In genomic region chr12:112750971-112751370, GRCh38 we compare ENCODE assay signal across 2 cellular contexts.
TF ChIP-seq lines count a peak whose summit lies in the region.

No MANE protein-coding gene starts in this region.

TF ChIP-seq in IMR-90, 13 proteins besides CTCF, POLR2A, EP300 and RAD21:
- TF ChIP-seq SMC3 (IDR thresholded peaks at IDR 0.05; ENCODE audit: low read depth, low read length) = no peak
- no peak for TF ChIP-seq RCOR1 (IDR thresholded peaks at IDR 0.05; ENCODE audit: insufficient replicate concordance, low read length)
- no peak for TF ChIP-seq NFE2L2 (IDR thresholded peaks at IDR 0.05; ENCODE audit: low read depth, low read length)
- TF ChIP-seq BHLHE40 (IDR thresholded peaks at IDR 0.05; ENCODE audit: low read depth, low read length) = no peak
- TF ChIP-seq MXI1 (IDR thresholded peaks at IDR 0.05; ENCODE audit: borderline replicate concordance, low read depth, low read length) = no peak
- no peak for TF ChIP-seq FOS (IDR thresholded peaks at IDR 0.05; ENCODE audit: low read depth, low read length)
- no peak for TF ChIP-seq CEBPB (IDR thresholded peaks at IDR 0.05; ENCODE audit: low read depth, low read length)
- no peak for TF ChIP-seq RFX5 (IDR thresholded peaks at IDR 0.05; ENCODE audit: low read depth, low read length)
- no peak for TF ChIP-seq USF2 (IDR thresholded peaks at IDR 0.05; ENCODE audit: low read depth, low read length)
- no peak for TF ChIP-seq ELK1 (IDR thresholded peaks at IDR 0.05; ENCODE audit: borderline replicate concordance, low read depth, low read length)
- no peak for TF ChIP-seq MAFK (IDR thresholded peaks at IDR 0.05; ENCODE audit: low read depth, low read length)
- no peak for TF ChIP-seq MAZ (IDR thresholded peaks at IDR 0.05; ENCODE audit: borderline replicate concordance, low read depth, low read length)
- no peak for TF ChIP-seq CHD1 (IDR thresholded peaks at IDR 0.05; ENCODE audit: low read depth, low read length)

TF ChIP-seq in GM23338, 12 proteins besides CTCF, POLR2A, EP300 and RAD21:
- TF ChIP-seq ZNF114 (CRISPR knock-in tag; IDR thresholded peaks at IDR 0.05) (no peak), ZNF462 (CRISPR knock-in tag; IDR thresholded peaks at IDR 0.05) (no peak), JUNB (IDR thresholded peaks at IDR 0.05; ENCODE audit: unreplicated experiment) (no peak), CREB1 (CRISPR knock-in tag; IDR thresholded peaks at IDR 0.05; ENCODE audit: low read depth) (no peak), EZH2 (IDR thresholded peaks at IDR 0.05; ENCODE audit: low read depth, unreplicated experiment) (no peak), ETS1 (IDR thresholded peaks at IDR 0.05) (no peak)
